Comparison of ENCODE assay signal across 15 cellular contexts in the genomic region with DNA sequence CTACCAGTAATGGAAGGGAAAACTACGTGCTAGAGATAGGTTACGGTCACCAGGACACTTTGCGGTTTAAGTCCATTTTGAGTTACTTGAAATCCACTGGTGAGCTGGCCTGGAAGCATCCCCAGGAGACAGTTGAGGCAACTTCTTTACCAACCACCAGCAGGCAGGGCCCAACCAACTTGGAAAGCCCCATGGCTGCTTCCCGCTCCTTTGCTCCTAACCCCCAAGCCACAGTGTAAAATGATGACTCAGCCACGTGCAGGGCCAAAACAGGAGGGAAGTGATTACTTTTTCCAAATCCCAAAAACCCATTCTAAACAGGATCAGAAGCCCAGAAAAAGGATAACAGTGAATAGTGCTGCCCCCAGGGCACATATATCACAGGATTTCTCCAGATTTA.
DNase-seq lines count a peak whose midpoint lies in the region; ATAC-seq, FAIRE-seq and TF ChIP-seq lines count a peak whose summit lies in the region.
"Had no signal": no experiment of that assay in that cellular context is flagged by ENCODE, and none has a peak within 500 bp of the region (broad histone marks: within the 10 kb centered on the region; RNA-seq: fewer than 3 reads in every experiment).

No MANE protein-coding gene starts in this region.

- H3K4me1 Mint-ChIP-seq in activated CD4-positive, alpha-beta T cell treated with anti-CD3 and anti-CD28 coated beads for 36 hours, result no peaks in the 10 kb centered on the region
- H3K4me1 Mint-ChIP-seq: activated naive CD4-positive, alpha-beta T cell treated with anti-CD3 and anti-CD28 coated beads, Interleukin-2, amount 50 U/mL, for 24 hours; nephron had no signal

- TF ChIP-seq CTCF in AG10803 (conservative IDR thresholded peaks at IDR 0.05; ENCODE audit: low read length) (no peak), astrocyte of the spinal cord (IDR thresholded peaks at IDR 0.05; ENCODE audit: low read depth, low read length) (no peak), BE2C (IDR thresholded peaks at IDR 0.05; ENCODE audit: low read depth, low read length) (no peak)

- TF ChIP-seq POLR2A in GM12892 (IDR thresholded peaks at IDR 0.05; ENCODE audit: low read depth, low read length), result no peak

- no peak for ATAC-seq in activated CD4-positive, alpha-beta T cell treated with anti-CD3 and anti-CD28 coated beads for 36 hours

- peaks cover 3% of the 10 kb centered on the region; the same call in 1 of the 2 replicates for H3K4me1 ChIP-seq in BE2C

- no peaks in the 10 kb centered on the region for H3K9me3 ChIP-seq in BE2C

- H3K36me3 ChIP-seq in BE2C, result peaks cover 12% of the 10 kb centered on the region

- H3K4me3 ChIP-seq in AG10803 (ENCODE audit: low read length) (no peak overlapping the region), astrocyte of the spinal cord (ENCODE audit: low read depth, low read length) (no peak overlapping the region), BE2C (ENCODE audit: low read depth, low read length) (no peak overlapping the region)

- H3K27me3 ChIP-seq in BE2C, result no peaks in the 10 kb centered on the region

- no peaks in the 10 kb centered on the region for H3K9me3 Mint-ChIP-seq in activated CD4-positive, alpha-beta T cell treated with anti-CD3 and anti-CD28 coated beads for 36 hours (ENCODE audit: low read depth)
- H3K9me3 Mint-ChIP-seq: activated naive CD4-positive, alpha-beta T cell treated with anti-CD3 and anti-CD28 coated beads, Interleukin-2, amount 50 U/mL, for 24 hours; nephron had no signal

- H3K27ac Mint-ChIP-seq in activated CD4-positive, alpha-beta T cell treated with anti-CD3 and anti-CD28 coated beads for 36 hours, result no peak overlapping the region
- H3K27ac Mint-ChIP-seq: activated naive CD4-positive, alpha-beta T cell treated with anti-CD3 and anti-CD28 coated beads, Interleukin-2, amount 50 U/mL, for 24 hours; nephron had no signal

- intact Hi-C loops in activated CD4-positive, alpha-beta T cell treated with anti-CD3 and anti-CD28 coated beads for 36 hours (cut with DNase I, micrococcal nuclease), result loop anchor here in 1 of 2 experiments (10.0 kb wide), 1 partner anchor 132 kb away; no protein-coding TSS in a partner anchor

- POLR2A ChIA-PET in activated CD4-positive, alpha-beta T cell treated with anti-CD3 and anti-CD28 coated beads for 36 hours (lab: Charles Lee), result no interaction called here

- in situ Hi-C loops in astrocyte of the spinal cord (cut with HindIII; ENCODE audit: low sequenced_read_pairs), result no loop called here

- H3K36me3 Mint-ChIP-seq in activated CD4-positive, alpha-beta T cell treated with anti-CD3 and anti-CD28 coated beads for 36 hours (ENCODE audit: low read depth), result no peaks in the 10 kb centered on the region
- H3K36me3 Mint-ChIP-seq: activated naive CD4-positive, alpha-beta T cell treated with anti-CD3 and anti-CD28 coated beads, Interleukin-2, amount 50 U/mL, for 24 hours had no signal

- DNase-seq in AG10803 (ENCODE audit: low read depth) (peak; percentile 8), HT1080 (ENCODE audit: low read depth) (peak; percentile 23), astrocyte of the spinal cord (ENCODE audit: low read depth, low spot score) (peak; percentile 13), mesenteric fat pad (ENCODE audit: low spot score) (peak; percentile 53), GM12892 (ENCODE audit: insufficient read length) (no peak), BE2C (no peak), NCI-H774 (lab: John Stamatoyannopoulos, UW) (no peak)
- no peak for DNase-seq in activated CD4-positive, alpha-beta T cell treated with anti-CD3 and anti-CD28 coated beads for 36 hours
- DNase-seq: DMS 273 treated with DMSO at 0.1 percent for 48 hours; effector CD4-positive, alpha-beta T cell; NCI-H1930; NCI-H524 treated with DMSO at 0.1 percent for 48 hours had no signal

- no peak overlapping the region for H3K4me3 Mint-ChIP-seq in activated CD4-positive, alpha-beta T cell treated with anti-CD3 and anti-CD28 coated beads for 36 hours
- H3K4me3 Mint-ChIP-seq: activated naive CD4-positive, alpha-beta T cell treated with anti-CD3 and anti-CD28 coated beads, Interleukin-2, amount 50 U/mL, for 24 hours; nephron had no signal

- FAIRE-seq in GM12892 (lab: Jason Lieb, UNC), result no peak
- FAIRE-seq: bronchial epithelial cell had no signal

- peaks cover 13% of the 10 kb centered on the region for H3K27me3 Mint-ChIP-seq in activated CD4-positive, alpha-beta T cell treated with anti-CD3 and anti-CD28 coated beads for 36 hours
- H3K27me3 Mint-ChIP-seq: activated naive CD4-positive, alpha-beta T cell treated with anti-CD3 and anti-CD28 coated beads, Interleukin-2, amount 50 U/mL, for 24 hours had no signal

- CTCF ChIA-PET in activated CD4-positive, alpha-beta T cell treated with anti-CD3 and anti-CD28 coated beads for 36 hours (lab: Charles Lee), result interaction anchor here (0.7 to 0.8 kb wide), 2 partner anchors 12 to 598 kb away, joined by 3 to 4 read pairs; no protein-coding TSS in a partner anchor

Comparison
In these comparisons a context has a peak if more than half of its experiments do, and no peak if none do; other contexts are left out.
1. DNase-seq: peak in AG10803 (single experiment), HT1080 (single experiment), astrocyte of the spinal cord (single experiment) and mesenteric fat pad (single experiment); none in GM12892 (single experiment), activated CD4-positive, alpha-beta T cell treated with anti-CD3 and anti-CD28 coated beads for 36 hours (single experiment), BE2C (single experiment) and NCI-H774 (single experiment).